Comparison of ENCODE assay signal across 22 cellular contexts in the genomic region with DNA sequence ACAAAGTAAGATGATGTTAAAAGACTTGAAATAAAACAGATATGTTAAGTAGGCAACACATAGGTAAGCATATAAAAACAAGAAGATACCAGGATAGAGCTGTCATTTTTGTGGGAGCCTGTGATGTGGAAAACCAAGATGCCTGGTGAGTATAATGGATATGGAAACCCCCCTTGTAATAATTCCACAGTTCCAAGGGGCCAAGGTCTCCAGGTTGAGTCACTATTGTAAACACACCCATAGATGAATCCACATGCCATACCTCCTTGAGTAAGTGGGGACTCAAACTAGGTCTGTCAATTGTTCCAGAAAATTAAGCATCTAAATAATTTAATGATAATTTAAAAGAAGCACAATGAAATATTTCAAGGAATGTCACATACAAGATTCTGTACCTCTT. TPM values are rescaled to one million over a fixed set of nuclear protein-coding genes. Genes with fewer than 3 reads are reported as not detected.
DNase-seq lines count a peak whose midpoint lies in the region; FAIRE-seq and TF ChIP-seq lines count a peak whose summit lies in the region.
"Had no signal": no experiment of that assay in that cellular context is flagged by ENCODE, and none has a peak within 500 bp of the region (broad histone marks: within the 10 kb centered on the region; RNA-seq: fewer than 3 reads in every experiment).

No MANE protein-coding gene starts in this region.

- H3K4me1 ChIP-seq in ACC112 (ENCODE audit: control insufficient read depth, insufficient read depth, low read length, unreplicated experiment), result peaks cover 71% of the 10 kb centered on the region
- H3K4me1 ChIP-seq in osteoblast (ENCODE audit: insufficient read depth, low read length), result peaks cover 43% of the 10 kb centered on the region

- H2AFZ ChIP-seq in ACC112 (ENCODE audit: low read length, unreplicated experiment), result no peak overlapping the region
- no peak overlapping the region for H2AFZ ChIP-seq in osteoblast (ENCODE audit: low read length)

- H3K79me2 ChIP-seq in ACC112 (ENCODE audit: control insufficient read depth, insufficient read depth, low read length, unreplicated experiment) (peaks cover 90% of the 10 kb centered on the region), osteoblast (ENCODE audit: insufficient read depth, low read length) (peaks cover 96% of the 10 kb centered on the region)

- peak overlapping the region; percentile 80 for H3K27ac Mint-ChIP-seq in HFFc6
- H3K27ac Mint-ChIP-seq: activated naive CD4-positive, alpha-beta T cell treated with anti-CD3 and anti-CD28 coated beads, Interleukin-2, amount 10 ng/mL, durations not matched to agents 7 days and 5 days; activated T-cell treated with anti-CD3 and anti-CD28 coated beads, Interleukin-2, amount 50 U/mL, for 72 hours; natural killer cell; T-cell had no signal

- no peak for FAIRE-seq in bronchial epithelial cell (lab: Jason Lieb, UNC)
- FAIRE-seq: H54, TTC549 had no signal

- H3K9me3 ChIP-seq in osteoblast (ENCODE audit: low read depth, low read length), result no peaks in the 10 kb centered on the region
- H3K9me3 ChIP-seq: ovary had no signal

- no peak for TF ChIP-seq CTCF in HFFc6 (IDR thresholded peaks at IDR 0.05)
- TF ChIP-seq CTCF in bronchial epithelial cell (IDR thresholded peaks at IDR 0.05; ENCODE audit: insufficient read depth, low read length, severe bottlenecking), result no peak
- no peak for TF ChIP-seq CTCF in osteoblast (IDR thresholded peaks at IDR 0.05; ENCODE audit: extremely low read depth, low read depth, low read length)

- peaks cover 96% of the 10 kb centered on the region for H3K4me1 Mint-ChIP-seq in HFFc6 (ENCODE audit: low read depth)
- H3K4me1 Mint-ChIP-seq: activated naive CD4-positive, alpha-beta T cell treated with anti-CD3 and anti-CD28 coated beads, Interleukin-2, amount 10 ng/mL, durations not matched to agents 7 days and 5 days; natural killer cell; T-cell had no signal

- peaks cover 8% of the 10 kb centered on the region for H4K20me1 ChIP-seq in osteoblast (ENCODE audit: insufficient read depth, low read length)

- peak overlapping the region; percentile 38 for H3K4me3 Mint-ChIP-seq in HFFc6
- H3K4me3 Mint-ChIP-seq: activated naive CD4-positive, alpha-beta T cell treated with anti-CD3 and anti-CD28 coated beads, Interleukin-2, amount 10 ng/mL, durations not matched to agents 7 days and 5 days; activated T-cell treated with anti-CD3 and anti-CD28 coated beads, Interleukin-2, amount 50 U/mL, for 72 hours; natural killer cell; T-cell had no signal

- H3K36me3 ChIP-seq in ACC112 (ENCODE audit: insufficient read depth, low read length) (peaks cover 73% of the 10 kb centered on the region), bronchial epithelial cell (ENCODE audit: control insufficient read depth, insufficient read depth, low read length) (peaks cover 26% of the 10 kb centered on the region), osteoblast (ENCODE audit: insufficient read depth, low read length) (peaks cover 81% of the 10 kb centered on the region)
- H3K36me3 ChIP-seq: ovary had no signal

- no peak overlapping the region for H3K4me3 ChIP-seq in ACC112 (ENCODE audit: low read depth, low read length)
- no peak overlapping the region for H3K4me3 ChIP-seq in bronchial epithelial cell (ENCODE audit: low read depth, low read length)
- no peak overlapping the region for H3K4me3 ChIP-seq in osteoblast (ENCODE audit: insufficient read depth, low read length)
- H3K4me3 ChIP-seq: ovary had no signal

- peak overlapping the region; percentile 87 for H3K27ac ChIP-seq in ACC112 (ENCODE audit: low read depth, low read length)
- H3K27ac ChIP-seq in osteoblast (ENCODE audit: low read depth, low read length), result peak overlapping the region; percentile 86
- H3K27ac ChIP-seq: ovary had no signal

- peaks cover 3% of the 10 kb centered on the region for H3K27me3 Mint-ChIP-seq in HFFc6 (ENCODE audit: insufficient read depth)

- no peak overlapping the region for H3K4me2 ChIP-seq in osteoblast (ENCODE audit: insufficient read depth, low read length)

- no peaks in the 10 kb centered on the region for H3K27me3 ChIP-seq in ACC112 (ENCODE audit: insufficient read depth, low read length)
- no peaks in the 10 kb centered on the region for H3K27me3 ChIP-seq in bronchial epithelial cell (ENCODE audit: control insufficient read depth, insufficient read depth, low read length)
- H3K27me3 ChIP-seq in osteoblast (ENCODE audit: insufficient read depth, low read length), result no peaks in the 10 kb centered on the region
- H3K27me3 ChIP-seq: ovary had no signal

- H3K36me3 Mint-ChIP-seq in HFFc6 (ENCODE audit: low read depth), result peaks cover 87% of the 10 kb centered on the region
- H3K36me3 Mint-ChIP-seq: activated naive CD4-positive, alpha-beta T cell treated with anti-CD3 and anti-CD28 coated beads, Interleukin-2, amount 10 ng/mL, durations not matched to agents 7 days and 5 days; natural killer cell; T-cell had no signal

- DNase-seq in HFFc6, result no peak
- DNase-seq in bronchial epithelial cell (ENCODE audit: low read depth), result peak; percentile 26
- DNase-seq in osteoblast (ENCODE audit: insufficient read length, low spot score, missing footprints), result no peak
- no peak for DNase-seq in HuH-7.5 (ENCODE audit: low spot score)
- DNase-seq in epidermal melanocyte (ENCODE audit: insufficient read length, low spot score), result no peak
- no peak for DNase-seq in NK-92 treated with Interleukin-12 subunit alpha and Interleukin-12 subunit beta, amount 100 ng/mL, for 24 hours (lab: John Stamatoyannopoulos, UW)
- no peak for DNase-seq in stimulated activated CD4-positive, alpha-beta T cell treated with anti-CD3 and anti-CD28 coated beads, Interleukin-15, amount 100 ng/mL, for 24 hours
- DNase-seq: activated CD4-positive, alpha-beta T cell treated with anti-CD3 and anti-CD28 coated beads for 4 hours; activated naive CD4-positive, alpha-beta T cell treated with anti-CD3 and anti-CD28 coated beads, Interleukin-2, amount 10 ng/mL, durations not matched to agents 7 days and 5 days; activated T-cell treated with anti-CD3 and anti-CD28 coated beads, Interleukin-2, amount 50 U/mL, for 72 hours; cerebellar nuclear complex; DMS 273 treated with DMSO at 0.1 percent for 48 hours; GDM1; natural killer cell; NCI-H1694; NCI-H526 treated with DMSO at 0.1 percent for 48 hours; ovary; SHP77 treated with DMSO at 0.1 percent for 48 hours; T-cell had no signal

- no peaks in the 10 kb centered on the region for H3K9me3 Mint-ChIP-seq in HFFc6
- H3K9me3 Mint-ChIP-seq: activated naive CD4-positive, alpha-beta T cell treated with anti-CD3 and anti-CD28 coated beads, Interleukin-2, amount 10 ng/mL, durations not matched to agents 7 days and 5 days; natural killer cell had no signal

RNA-seq across cellular contexts. Expression of a gene that starts 15.9 kb away (rescaled TPM):
- total RNA-seq in HFFc6 (2021; fragmentation: NEBNext Ultra II Directional; extraction: Animal tissue kit (Norgen Biotek cat#: 25700)), result 1,000 to 10,000 TPM in 5 of 6 experiments, 100 to 1,000 TPM in 1; 938 to 1,171 (median 1,076) TPM
- total RNA-seq in bronchial epithelial cell, result 91.5 and 157 TPM in 2 replicates
- total RNA-seq in osteoblast, result 291 and 337 TPM in 2 replicates
- total RNA-seq: natural killer cell had no signal

RNA-seq across cellular contexts. Expression of a gene that starts 41.2 kb away (rescaled TPM):
- total RNA-seq in HFFc6 (2021; fragmentation: NEBNext Ultra II Directional; extraction: Animal tissue kit (Norgen Biotek cat#: 25700)), result 100 to 1,000 TPM; 157 to 229 (median 186) TPM
- total RNA-seq in bronchial epithelial cell (132 and 150 TPM in 2 replicates), osteoblast (62.8 and 67.3 TPM in 2 replicates)
- total RNA-seq: activated T-cell treated with anti-CD3 and anti-CD28 coated beads, Interleukin-2, amount 50 U/mL, for 72 hours had no signal
